In genomic region chr6:138455746-138456392, GRCh38 we compare ENCODE assay signal across 8 cellular contexts. TPM values are rescaled to one million over a fixed set of nuclear protein-coding genes. Genes with fewer than 3 reads are reported as not detected.
DNase-seq lines count a peak whose midpoint lies in the region; ATAC-seq and TF ChIP-seq lines count a peak whose summit lies in the region.

No MANE protein-coding gene starts in this region.

- peak overlapping the region; percentile 16 for H3K9ac ChIP-seq in mucosa of stomach (ENCODE audit: low read length)

- H3K27ac Mint-ChIP-seq in activated T-helper 17 cell treated with anti-CD3 and anti-CD28 coated beads, Interleukin-2, amount 50 U/mL, for 72 hours = peak overlapping the region; percentile 87

- no peaks in the 10 kb centered on the region for H3K36me3 Mint-ChIP-seq in activated T-helper 17 cell treated with anti-CD3 and anti-CD28 coated beads, Interleukin-2, amount 50 U/mL, for 72 hours (ENCODE audit: low read depth)

- H3K36me3 ChIP-seq in mucosa of stomach (ENCODE audit: control insufficient read depth, insufficient read depth, low read length) (no peaks in the 10 kb centered on the region), psoas muscle (ENCODE audit: insufficient read depth in 1 of 2, low read depth in 1 of 2) (no peaks in the 10 kb centered on the region)

- no peak overlapping the region for H3K27ac ChIP-seq in psoas muscle

- 51 to 64% (median 53%) methylated on average over 7 of the region's 7 CpGs for WGBS in psoas muscle, 3 donors

- H3K9me3 ChIP-seq in mucosa of stomach (ENCODE audit: control insufficient read depth, low read length) (no peaks in the 10 kb centered on the region), psoas muscle (no peaks in the 10 kb centered on the region)

- H3K4me3 ChIP-seq in mucosa of stomach (ENCODE audit: low read length) = no peak overlapping the region
- H3K4me3 ChIP-seq in psoas muscle = no peak overlapping the region

- no peaks in the 10 kb centered on the region for H3K9me3 Mint-ChIP-seq in activated T-helper 17 cell treated with anti-CD3 and anti-CD28 coated beads, Interleukin-2, amount 50 U/mL, for 72 hours

- peak overlapping the region; percentile 63 for H3K4me3 Mint-ChIP-seq in activated T-helper 17 cell treated with anti-CD3 and anti-CD28 coated beads, Interleukin-2, amount 50 U/mL, for 72 hours

- DNase-seq in EL (peak; percentile 59), head of caudate nucleus (no peak), psoas muscle (no peak)

- peaks cover 15% of the 10 kb centered on the region for H3K4me1 Mint-ChIP-seq in activated T-helper 17 cell treated with anti-CD3 and anti-CD28 coated beads, Interleukin-2, amount 50 U/mL, for 72 hours

- peak; percentile 82 for ATAC-seq in GM21360 (IDR thresholded peaks at IDR 0.05; ENCODE audit: unreplicated experiment)
- peak; percentile 96 for ATAC-seq in HG03521 (IDR thresholded peaks at IDR 0.05; ENCODE audit: unreplicated experiment)
- peak; percentile 69 for ATAC-seq in activated T-helper 17 cell treated with anti-CD3 and anti-CD28 coated beads, Interleukin-2, amount 50 U/mL, for 72 hours (replicated peaks)
- no peak for ATAC-seq in psoas muscle
- ATAC-seq in SK-N-SH treated with all-trans-retinoic acid at 6 μM for 48 hours = no peak

- H3K4me1 ChIP-seq in mucosa of stomach (ENCODE audit: control insufficient read depth, insufficient read depth, low read length) (peaks cover 14% of the 10 kb centered on the region), psoas muscle (no peaks in the 10 kb centered on the region)

- intact Hi-C loops in head of caudate nucleus (cut with DNase I) = no loop called here
- intact Hi-C loops in psoas muscle (cut with DNase I) = no loop called here

- H3K27me3 ChIP-seq in mucosa of stomach (ENCODE audit: control insufficient read depth, insufficient read depth, low read length) = no peaks in the 10 kb centered on the region
- H3K27me3 ChIP-seq in psoas muscle (ENCODE audit: insufficient read depth in 3 of 3, low read length in 2 of 3) = no peaks in the 10 kb centered on the region

- no peak for TF ChIP-seq CTCF in psoas muscle (IDR thresholded peaks at IDR 0.05)

- no peaks in the 10 kb centered on the region for H3K27me3 Mint-ChIP-seq in activated T-helper 17 cell treated with anti-CD3 and anti-CD28 coated beads, Interleukin-2, amount 50 U/mL, for 72 hours

TF ChIP-seq in SK-N-SH treated with all-trans-retinoic acid at 6 μM for 48 hours, 23 proteins besides CTCF, POLR2A, EP300 and RAD21:
- TF ChIP-seq ZFP30 (CRISPR knock-in tag; IDR thresholded peaks at IDR 0.05) (no peak), TSHZ2 (CRISPR knock-in tag; IDR thresholded peaks at IDR 0.05) (no peak), RARB (CRISPR knock-in tag; IDR thresholded peaks at IDR 0.05) (no peak), GLIS3 (CRISPR knock-in tag; IDR thresholded peaks at IDR 0.05) (no peak), ESRRG (CRISPR knock-in tag; IDR thresholded peaks at IDR 0.05) (no peak), CSRNP3 (CRISPR knock-in tag; IDR thresholded peaks at IDR 0.05) (no peak), ZC3H10 (CRISPR knock-in tag; IDR thresholded peaks at IDR 0.05) (no peak)

RNA-seq across cellular contexts. Expression of gene NHSL1, which starts 43.4 kb away (rescaled TPM):
- 1 to 10 TPM in 1 of 2 donors, under 1 TPM in 1; 0.82 to 1.1 TPM for total RNA-seq in activated T-helper 17 cell treated with anti-CD3 and anti-CD28 coated beads, Interleukin-2, amount 50 U/mL, for 72 hours
- 1 to 10 TPM; 1.2 to 2.3 (median 1.6) TPM for total RNA-seq in psoas muscle
- under 1 TPM; 0.08 to 0.34 (median 0.17) TPM for polyA plus RNA-seq in psoas muscle

RNA-seq across cellular contexts. Expression of gene HEBP2, which starts 51.8 kb away (rescaled TPM):
- 10 to 100 TPM; 28.6 to 44.7 TPM for total RNA-seq in activated T-helper 17 cell treated with anti-CD3 and anti-CD28 coated beads, Interleukin-2, amount 50 U/mL, for 72 hours
- total RNA-seq in psoas muscle = 100 to 1,000 TPM in 2 of 4 donors, 10 to 100 TPM in 2; 83.9 to 133 (median 109) TPM
- 10 to 100 TPM; 19.6 to 34.9 (median 34.2) TPM for polyA plus RNA-seq in psoas muscle

Comparison
In these comparisons a context has a peak if more than half of its experiments do, and no peak if none do; other contexts are left out.
1. ATAC-seq: peak in GM21360 (single experiment), HG03521 (single experiment) and activated T-helper 17 cell treated with anti-CD3 and anti-CD28 coated beads, Interleukin-2, amount 50 U/mL, for 72 hours (single experiment); none in psoas muscle (0 of 4) and SK-N-SH treated with all-trans-retinoic acid at 6 μM for 48 hours (single experiment).